1 cellular context compared by ENCODE assay signal in the genomic region with DNA sequence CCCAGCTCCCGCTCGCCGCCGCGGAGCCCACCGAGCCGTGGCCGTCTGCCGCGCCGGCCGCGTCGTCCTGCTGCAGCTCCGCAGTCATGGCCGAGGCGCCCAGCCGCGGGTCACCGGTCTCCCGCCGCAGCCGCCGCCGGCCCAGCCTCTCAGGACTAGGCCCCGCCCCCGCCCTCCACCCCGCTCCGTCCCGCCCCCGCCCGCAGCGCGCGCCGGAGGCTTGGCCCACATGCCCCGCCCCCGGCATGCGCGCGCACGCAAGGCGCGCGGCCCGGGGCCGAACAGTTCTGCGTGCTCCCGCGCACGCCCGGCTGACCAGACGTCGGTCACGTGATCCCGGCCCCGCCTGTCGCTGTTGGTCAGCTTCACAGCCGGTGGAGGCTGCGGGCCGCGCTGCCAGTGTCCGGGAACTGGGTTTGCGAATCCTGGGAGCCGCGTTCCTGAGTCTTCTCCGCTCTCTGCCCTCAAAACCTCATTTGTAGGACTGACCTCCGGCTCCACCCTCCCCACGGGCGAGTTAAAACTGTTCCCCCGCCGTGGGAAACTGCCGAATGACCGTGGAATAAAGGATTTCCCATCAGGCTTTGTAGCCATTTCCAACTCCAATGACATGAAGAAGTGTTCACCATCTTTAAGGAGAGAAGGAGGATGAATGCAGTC.
TF ChIP-seq lines count a peak whose summit lies in the region.

USP28 (minus strand) TSS at position 159 of the 660 bp plus-strand sequence; CDS start at position 88, 71 bp downstream.

TF ChIP-seq in K562, 482 proteins besides CTCF, POLR2A, EP300 and RAD21 (continued from another document and continues in another):
- TF ChIP-seq, protein P1, sequence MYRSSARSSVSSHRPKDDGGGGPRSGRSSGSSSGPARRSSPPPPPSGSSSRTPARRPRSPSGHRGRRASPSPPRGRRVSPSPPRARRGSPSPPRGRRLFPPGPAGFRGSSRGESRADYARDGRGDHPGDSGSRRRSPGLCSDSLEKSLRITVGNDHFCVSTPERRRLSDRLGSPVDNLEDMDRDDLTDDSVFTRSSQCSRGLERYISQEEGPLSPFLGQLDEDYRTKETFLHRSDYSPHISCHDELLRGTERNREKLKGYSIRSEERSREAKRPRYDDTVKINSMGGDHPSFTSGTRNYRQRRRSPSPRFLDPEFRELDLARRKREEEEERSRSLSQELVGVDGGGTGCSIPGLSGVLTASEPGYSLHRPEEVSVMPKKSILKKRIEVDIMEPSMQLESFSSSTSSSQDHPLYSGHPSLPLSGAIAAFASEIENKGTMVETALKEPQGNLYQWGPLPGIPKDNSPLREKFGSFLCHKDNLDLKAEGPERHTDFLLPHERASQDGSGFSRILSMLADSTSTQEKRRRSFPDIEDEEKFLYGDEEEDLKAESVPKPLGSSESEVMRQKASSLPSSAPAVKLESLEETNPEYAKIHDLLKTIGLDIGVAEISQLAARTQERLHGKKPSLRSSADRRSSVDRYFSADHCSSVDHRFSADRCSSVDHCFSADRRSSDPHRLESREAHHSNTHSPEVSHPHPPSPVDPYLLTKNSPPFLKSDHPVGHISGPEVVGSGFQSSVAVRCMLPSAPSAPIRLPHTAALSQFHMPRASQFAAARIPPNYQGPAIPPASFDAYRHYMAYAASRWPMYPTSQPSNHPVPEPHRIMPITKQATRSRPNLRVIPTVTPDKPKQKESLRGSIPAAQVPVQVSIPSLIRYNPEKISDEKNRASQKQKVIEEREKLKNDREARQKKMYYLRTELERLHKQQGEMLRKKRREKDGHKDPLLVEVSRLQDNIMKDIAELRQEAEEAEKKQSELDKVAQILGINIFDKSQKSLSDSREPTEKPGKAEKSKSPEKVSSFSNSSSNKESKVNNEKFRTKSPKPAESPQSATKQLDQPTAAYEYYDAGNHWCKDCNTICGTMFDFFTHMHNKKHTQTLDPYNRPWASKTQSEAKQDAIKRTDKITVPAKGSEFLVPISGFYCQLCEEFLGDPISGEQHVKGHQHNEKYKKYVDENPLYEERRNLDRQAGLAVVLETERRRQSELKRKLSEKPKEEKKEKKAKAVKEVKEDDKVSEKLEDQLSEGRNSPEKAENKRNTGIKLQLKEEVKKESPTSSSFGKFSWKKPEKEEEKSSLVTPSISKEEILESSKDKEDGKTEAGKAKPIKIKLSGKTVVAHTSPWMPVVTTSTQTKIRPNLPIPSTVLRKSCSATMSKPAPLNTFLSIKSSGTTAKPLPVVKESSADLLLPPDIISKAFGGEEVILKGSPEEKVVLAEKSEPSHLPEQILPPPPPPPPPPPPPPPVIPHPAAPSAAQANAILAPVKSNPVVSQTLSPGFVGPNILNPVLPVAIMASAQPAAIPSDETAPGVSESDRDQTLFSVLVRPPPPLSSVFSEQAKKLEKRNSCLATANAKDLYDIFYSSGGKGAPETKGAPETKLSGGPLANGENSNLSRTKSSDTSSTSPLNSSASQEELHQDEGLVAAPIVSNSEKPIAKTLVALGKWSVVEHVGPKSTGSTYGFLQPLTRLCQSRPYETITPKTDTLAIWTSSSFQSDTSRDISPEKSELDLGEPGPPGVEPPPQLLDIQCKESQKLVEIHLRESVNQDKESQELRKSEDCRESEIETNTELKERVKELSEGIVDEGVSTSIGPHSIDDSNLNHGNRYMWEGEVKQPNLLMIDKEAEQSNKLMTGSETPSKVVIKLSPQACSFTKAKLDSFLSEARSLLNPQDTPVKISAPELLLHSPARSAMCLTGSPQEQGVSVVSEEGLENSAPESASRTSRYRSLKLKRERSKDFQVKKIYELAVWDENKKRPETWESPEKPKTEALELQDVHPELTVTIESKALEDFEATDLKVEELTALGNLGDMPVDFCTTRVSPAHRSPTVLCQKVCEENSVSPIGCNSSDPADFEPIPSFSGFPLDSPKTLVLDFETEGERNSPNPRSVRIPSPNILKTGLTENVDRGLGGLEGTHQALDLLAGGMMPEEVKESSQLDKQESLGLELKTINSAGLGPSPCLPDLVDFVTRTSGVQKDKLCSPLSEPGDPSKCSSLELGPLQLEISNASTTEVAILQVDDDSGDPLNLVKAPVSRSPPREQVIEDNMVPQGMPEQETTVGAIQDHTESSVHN (IDR thresholded peaks at IDR 0.05; ENCODE audit: borderline replicate concordance in 1 of 2, low read depth in 1 of 2) = 0 out of 4 replicates have a peak, but pooled peaks of 1 of the 2 experiments have one; percentile 19
- TF ChIP-seq NEUROD1 (IDR thresholded peaks at IDR 0.05; ENCODE audit: borderline replicate concordance, low read depth, low read length, partially characterized antibody) (no peak), OTX1 (CRISPR knock-in tag; IDR thresholded peaks at IDR 0.05) (no peak), FOS (IDR thresholded peaks at IDR 0.05; ENCODE audit: extremely low read depth, insufficient read length) (no peak), CEBPG (CRISPR knock-in tag; IDR thresholded peaks at IDR 0.05) (peak; percentile 12; the same call in 1 of the 2 replicates), CEBPG (tag; conservative IDR thresholded peaks at IDR 0.05 in 1 of 2, IDR thresholded peaks at IDR 0.05 in 1 of 2) (no peak), SMC3 (conservative IDR thresholded peaks at IDR 0.05; ENCODE audit: insufficient read depth, low read depth, low read length) (no peak), TEAD2 (tag; IDR thresholded peaks at IDR 0.05) (no peak), SP2 (IDR thresholded peaks at IDR 0.05; ENCODE audit: extremely low read depth, low read depth, low read length, poor library complexity, severe bottlenecking) (no peak), ZFP36 (IDR thresholded peaks at IDR 0.05; ENCODE audit: low read depth, low read length, partially characterized antibody) (no peak), ZNF586 (CRISPR knock-in tag; conservative IDR thresholded peaks at IDR 0.05) (no peak), GTF2E2 (tag; IDR thresholded peaks at IDR 0.05) (no peak; the same call in 1 of the 2 replicates), ILF3 (IDR thresholded peaks at IDR 0.05; ENCODE audit: borderline replicate concordance) (no peak), NR2C1 (IDR thresholded peaks at IDR 0.05) (no peak), NR2C1 (tag; IDR thresholded peaks at IDR 0.05) (no peak), ZNF282 (CRISPR knock-in tag; IDR thresholded peaks at IDR 0.05) (no peak), ZNF274 (IDR thresholded peaks at IDR 0.05; ENCODE audit: borderline replicate concordance, low read depth, low read length) (no peak), SIN3A (IDR thresholded peaks at IDR 0.05; ENCODE audit: borderline replicate concordance in 2 of 2, control insufficient read depth in 1 of 2, low read depth in 2 of 2, low read length in 2 of 2) (peak in 1 of 2 experiments; percentile 67; a peak in 1 of 4 replicates), DNMT1 (IDR thresholded peaks at IDR 0.05) (no peak), FOXM1 (IDR thresholded peaks at IDR 0.05; ENCODE audit: low read depth) (no peak), FOXM1 (CRISPR knock-in tag; IDR thresholded peaks at IDR 0.05; ENCODE audit: low read depth) (no peak), CHD2 (IDR thresholded peaks at IDR 0.05; ENCODE audit: low read depth, low read length) (no peak), ZNF384 (IDR thresholded peaks at IDR 0.05; ENCODE audit: low read depth, low read length) (no peak), GABPB2 (CRISPR knock-in tag; conservative IDR thresholded peaks at IDR 0.05) (0 out of 2 replicates have a peak, but pooled peaks have one; percentile 27), EGR1 (conservative IDR thresholded peaks at IDR 0.05) (peak; percentile 58; the same call in 1 of the 2 replicates), NKRF (IDR thresholded peaks at IDR 0.05; ENCODE audit: borderline replicate concordance) (peak; percentile 49; the same call in 1 of the 2 replicates), CREB5 (CRISPR knock-in tag; IDR thresholded peaks at IDR 0.05) (no peak), ZBTB8A (IDR thresholded peaks at IDR 0.05; ENCODE audit: partially characterized antibody) (no peak), NFE2L1 (tag; IDR thresholded peaks at IDR 0.05; ENCODE audit: borderline replicate concordance, low read depth) (no peak)
- TF ChIP-seq, protein P2, sequence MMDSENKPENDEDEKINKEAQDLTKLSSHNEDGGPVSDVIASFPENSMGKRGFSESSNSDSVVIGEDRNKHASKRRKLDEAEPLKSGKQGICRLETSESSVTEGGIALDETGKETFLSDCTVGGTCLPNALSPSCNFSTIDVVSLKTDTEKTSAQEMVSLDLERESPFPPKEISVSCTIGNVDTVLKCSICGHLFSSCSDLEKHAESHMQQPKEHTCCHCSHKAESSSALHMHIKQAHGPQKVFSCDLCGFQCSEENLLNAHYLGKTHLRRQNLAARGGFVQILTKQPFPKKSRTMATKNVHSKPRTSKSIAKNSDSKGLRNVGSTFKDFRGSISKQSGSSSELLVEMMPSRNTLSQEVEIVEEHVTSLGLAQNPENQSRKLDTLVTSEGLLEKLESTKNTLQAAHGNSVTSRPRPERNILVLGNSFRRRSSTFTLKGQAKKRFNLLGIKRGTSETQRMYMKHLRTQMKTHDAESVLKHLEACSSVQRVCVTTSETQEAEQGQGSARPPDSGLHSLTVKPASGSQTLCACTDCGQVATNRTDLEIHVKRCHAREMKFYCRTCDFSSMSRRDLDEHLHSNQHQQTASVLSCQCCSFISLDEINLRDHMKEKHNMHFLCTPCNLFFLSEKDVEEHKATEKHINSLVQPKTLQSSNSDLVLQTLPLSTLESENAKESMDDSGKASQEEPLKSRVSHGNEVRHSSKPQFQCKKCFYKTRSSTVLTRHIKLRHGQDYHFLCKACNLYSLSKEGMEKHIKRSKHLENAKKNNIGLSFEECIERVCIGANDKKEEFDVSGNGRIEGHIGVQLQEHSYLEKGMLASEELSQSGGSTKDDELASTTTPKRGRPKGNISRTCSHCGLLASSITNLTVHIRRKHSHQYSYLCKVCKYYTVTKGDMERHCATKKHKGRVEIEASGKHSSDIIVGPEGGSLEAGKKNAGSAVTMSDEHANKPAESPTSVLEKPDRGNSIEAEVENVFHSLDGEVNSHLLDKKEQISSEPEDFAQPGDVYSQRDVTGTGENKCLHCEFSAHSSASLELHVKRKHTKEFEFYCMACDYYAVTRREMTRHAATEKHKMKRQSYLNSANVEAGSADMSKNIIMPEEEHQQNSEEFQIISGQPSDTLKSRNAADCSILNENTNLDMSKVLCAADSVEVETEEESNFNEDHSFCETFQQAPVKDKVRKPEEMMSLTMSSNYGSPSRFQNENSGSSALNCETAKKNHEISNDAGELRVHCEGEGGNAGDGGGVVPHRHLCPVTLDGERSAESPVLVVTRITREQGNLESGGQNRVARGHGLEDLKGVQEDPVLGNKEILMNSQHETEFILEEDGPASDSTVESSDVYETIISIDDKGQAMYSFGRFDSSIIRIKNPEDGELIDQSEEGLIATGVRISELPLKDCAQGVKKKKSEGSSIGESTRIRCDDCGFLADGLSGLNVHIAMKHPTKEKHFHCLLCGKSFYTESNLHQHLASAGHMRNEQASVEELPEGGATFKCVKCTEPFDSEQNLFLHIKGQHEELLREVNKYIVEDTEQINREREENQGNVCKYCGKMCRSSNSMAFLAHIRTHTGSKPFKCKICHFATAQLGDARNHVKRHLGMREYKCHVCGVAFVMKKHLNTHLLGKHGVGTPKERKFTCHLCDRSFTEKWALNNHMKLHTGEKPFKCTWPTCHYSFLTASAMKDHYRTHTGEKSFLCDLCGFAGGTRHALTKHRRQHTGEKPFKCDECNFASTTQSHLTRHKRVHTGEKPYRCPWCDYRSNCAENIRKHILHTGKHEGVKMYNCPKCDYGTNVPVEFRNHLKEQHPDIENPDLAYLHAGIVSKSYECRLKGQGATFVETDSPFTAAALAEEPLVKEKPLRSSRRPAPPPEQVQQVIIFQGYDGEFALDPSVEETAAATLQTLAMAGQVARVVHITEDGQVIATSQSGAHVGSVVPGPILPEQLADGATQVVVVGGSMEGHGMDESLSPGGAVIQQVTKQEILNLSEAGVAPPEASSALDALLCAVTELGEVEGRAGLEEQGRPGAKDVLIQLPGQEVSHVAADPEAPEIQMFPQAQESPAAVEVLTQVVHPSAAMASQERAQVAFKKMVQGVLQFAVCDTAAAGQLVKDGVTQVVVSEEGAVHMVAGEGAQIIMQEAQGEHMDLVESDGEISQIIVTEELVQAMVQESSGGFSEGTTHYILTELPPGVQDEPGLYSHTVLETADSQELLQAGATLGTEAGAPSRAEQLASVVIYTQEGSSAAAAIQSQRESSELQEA (IDR thresholded peaks at IDR 0.05; ENCODE audit: low read depth) = no peak
- TF ChIP-seq, protein P3, sequence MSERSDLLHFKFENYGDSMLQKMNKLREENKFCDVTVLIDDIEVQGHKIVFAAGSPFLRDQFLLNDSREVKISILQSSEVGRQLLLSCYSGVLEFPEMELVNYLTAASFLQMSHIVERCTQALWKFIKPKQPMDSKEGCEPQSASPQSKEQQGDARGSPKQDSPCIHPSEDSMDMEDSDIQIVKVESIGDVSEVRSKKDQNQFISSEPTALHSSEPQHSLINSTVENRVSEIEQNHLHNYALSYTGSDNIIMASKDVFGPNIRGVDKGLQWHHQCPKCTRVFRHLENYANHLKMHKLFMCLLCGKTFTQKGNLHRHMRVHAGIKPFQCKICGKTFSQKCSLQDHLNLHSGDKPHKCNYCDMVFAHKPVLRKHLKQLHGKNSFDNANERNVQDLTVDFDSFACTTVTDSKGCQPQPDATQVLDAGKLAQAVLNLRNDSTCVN (CRISPR knock-in tag; IDR thresholded peaks at IDR 0.05) = no peak
- TF ChIP-seq, protein P4, sequence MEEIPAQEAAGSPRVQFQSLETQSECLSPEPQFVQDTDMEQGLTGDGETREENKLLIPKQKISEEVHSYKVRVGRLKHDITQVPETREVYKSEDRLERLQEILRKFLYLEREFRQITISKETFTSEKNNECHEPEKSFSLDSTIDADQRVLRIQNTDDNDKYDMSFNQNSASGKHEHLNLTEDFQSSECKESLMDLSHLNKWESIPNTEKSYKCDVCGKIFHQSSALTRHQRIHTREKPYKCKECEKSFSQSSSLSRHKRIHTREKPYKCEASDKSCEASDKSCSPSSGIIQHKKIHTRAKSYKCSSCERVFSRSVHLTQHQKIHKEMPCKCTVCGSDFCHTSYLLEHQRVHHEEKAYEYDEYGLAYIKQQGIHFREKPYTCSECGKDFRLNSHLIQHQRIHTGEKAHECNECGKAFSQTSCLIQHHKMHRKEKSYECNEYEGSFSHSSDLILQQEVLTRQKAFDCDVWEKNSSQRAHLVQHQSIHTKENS (CRISPR knock-in tag; IDR thresholded peaks at IDR 0.05) = no peak
